ENCODE assay signal across 25 cellular contexts in the genomic region with DNA sequence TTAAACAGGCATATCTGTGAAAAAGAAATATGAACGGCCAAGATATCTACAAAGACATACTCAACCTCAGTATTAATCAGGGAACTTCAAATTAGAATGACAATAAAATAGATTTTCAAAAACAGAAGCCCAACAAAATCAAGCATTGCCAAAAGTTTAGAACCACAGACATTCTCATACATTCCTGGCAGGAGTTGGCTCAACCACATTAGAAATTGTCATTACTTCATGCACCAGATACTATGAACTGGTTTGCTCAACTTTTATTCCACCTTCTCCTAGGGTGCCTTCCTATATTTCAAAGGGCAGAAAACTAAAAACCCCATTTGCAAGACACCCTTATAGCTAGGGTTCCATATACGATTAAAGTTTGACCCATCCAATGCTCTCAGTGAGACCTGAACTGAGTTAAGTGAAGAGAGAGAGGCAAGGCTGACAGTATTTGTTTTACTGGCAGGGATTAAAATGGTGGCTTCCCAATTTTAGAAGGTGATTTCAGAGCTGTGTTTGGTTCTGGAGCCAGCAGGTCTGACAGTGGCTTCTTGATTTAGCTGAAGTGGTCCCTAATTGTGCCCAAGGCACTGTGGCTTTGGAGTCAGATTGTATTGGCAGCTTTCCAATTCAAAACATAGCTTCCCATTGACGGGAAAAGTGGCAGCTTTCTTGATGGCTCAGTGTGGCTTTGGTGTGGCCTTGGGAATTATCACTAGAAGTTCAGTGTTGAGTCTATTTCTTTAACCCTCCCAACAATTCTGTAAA.
DNase-seq lines count a peak whose midpoint lies in the region; ATAC-seq, FAIRE-seq and TF ChIP-seq lines count a peak whose summit lies in the region.
"Had no signal": no experiment of that assay in that cellular context is flagged by ENCODE, and none has a peak within 500 bp of the region (broad histone marks: within the 10 kb centered on the region; RNA-seq: fewer than 3 reads in every experiment).

No MANE protein-coding gene starts in this region.

- no peak for TF ChIP-seq CTCF in astrocyte of the cerebellum (IDR thresholded peaks at IDR 0.05; ENCODE audit: low read depth, low read length, missing control alignments)

- no peak overlapping the region for H3K4me3 ChIP-seq in astrocyte of the cerebellum (ENCODE audit: low read depth, low read length)
- H3K4me3 ChIP-seq: cardiac muscle cell, SK-N-MC, vagina had no signal

- peak; percentile 80 for ATAC-seq in left ventricle myocardium superior
- no peak for ATAC-seq in GM18861 (IDR thresholded peaks at IDR 0.05; ENCODE audit: unreplicated experiment)
- ATAC-seq in HG03280 (IDR thresholded peaks at IDR 0.05; ENCODE audit: unreplicated experiment) = no peak
- ATAC-seq: activated naive CD8-positive, alpha-beta T cell treated with anti-CD3 and anti-CD28 coated beads, Interleukin-2, amount 50 U/mL, for 24 hours; Panc1 had no signal

- intact Hi-C loops in left ventricle myocardium superior (cut with micrococcal nuclease) = no loop called here
- intact Hi-C loops in cardiac septum (cut with DNase I) = no loop called here

- in situ Hi-C loops in astrocyte of the cerebellum (cut with HindIII; ENCODE audit: low sequenced_read_pairs) = no loop called here

- DNase-seq in left ventricle myocardium superior (no peak), cardiac septum (ENCODE audit: low spot score) (no peak), NCI-H2227 treated with DMSO at 0.1 percent for 48 hours (lab: John Stamatoyannopoulos, UW) (peak; percentile 5), astrocyte of the cerebellum (ENCODE audit: low read depth) (peak; percentile 28), HTR-8/SVneo (ENCODE audit: insufficient read length, low spot score) (no peak)
- DNase-seq in effector CD8-positive, alpha-beta T cell (lab: John Stamatoyannopoulos, UW) = no peak
- DNase-seq: activated CD4-positive, alpha-beta T cell treated with anti-CD3 and anti-CD28 coated beads, Interleukin-2, amount 50 U/mL, for 4 hours; activated effector memory CD4-positive, alpha-beta T cell treated with anti-CD3 and anti-CD28 coated beads, Interleukin-2, amount 50 U/mL, for 16 hours; activated naive CD8-positive, alpha-beta T cell treated with anti-CD3 and anti-CD28 coated beads, Interleukin-2, amount 50 U/mL, for 24 hours; CD4-positive, CD25-positive, alpha-beta regulatory T cell; foreskin fibroblast; IMR-90; NCI-H2171; NK-92 treated with Interleukin-12 subunit alpha and Interleukin-12 subunit beta, amount 100 ng/mL, for 24 hours; occipital lobe; retina; stimulated activated CD4-positive, alpha-beta T cell treated with anti-CD3 and anti-CD28 coated beads, Interleukin-15, amount 100 ng/mL, for 24 hours had no signal

- FAIRE-seq in HTR-8/SVneo (lab: Jason Lieb, UNC) = no peak
- FAIRE-seq: H1, keratinocyte had no signal

Comparison
In these comparisons a context has a peak if more than half of its experiments do, and no peak if none do; other contexts are left out.
1. DNase-seq: peak in NCI-H2227 treated with DMSO at 0.1 percent for 48 hours (single experiment) and astrocyte of the cerebellum (single experiment); none in left ventricle myocardium superior (single experiment), cardiac septum (single experiment), effector CD8-positive, alpha-beta T cell (single experiment) and HTR-8/SVneo (single experiment).